8 cellular contexts compared by ENCODE assay signal in the genomic region with DNA sequence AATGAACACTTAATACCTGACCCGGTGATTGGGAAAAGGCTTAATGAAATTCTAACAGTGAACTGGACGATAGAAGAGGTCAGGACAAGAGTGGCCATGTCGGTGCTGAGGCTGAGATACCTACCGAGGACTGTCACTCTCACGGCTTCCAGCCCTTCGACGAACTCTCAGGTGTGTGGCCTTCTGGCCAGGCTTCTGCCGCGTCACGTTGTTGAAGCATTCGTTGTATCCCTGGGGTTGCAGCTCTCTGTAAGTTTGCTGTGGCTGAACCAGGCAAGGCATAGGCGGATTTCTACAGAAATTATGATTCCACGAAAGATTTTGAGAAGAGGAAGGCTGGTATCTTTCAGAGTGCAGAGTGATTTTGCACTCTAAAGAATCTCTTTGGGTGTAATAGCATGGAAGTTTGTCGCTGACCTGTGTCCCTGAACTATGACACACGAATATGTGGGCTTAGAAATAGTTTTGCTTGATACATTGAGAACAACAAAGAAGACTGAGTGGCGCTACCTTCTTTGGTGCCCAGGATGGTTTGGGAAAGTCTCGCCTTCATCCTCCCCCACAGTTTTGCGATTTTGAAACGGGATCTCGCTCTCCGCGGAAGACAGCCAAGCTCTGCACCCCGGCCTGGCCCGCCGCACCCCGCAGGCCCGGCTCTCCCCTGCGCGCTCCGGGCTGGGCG. TPM values are rescaled to one million over a fixed set of nuclear protein-coding genes. Genes with fewer than 3 reads are reported as not detected.
DNase-seq lines count a peak whose midpoint lies in the region; ATAC-seq and TF ChIP-seq lines count a peak whose summit lies in the region.

No MANE protein-coding gene starts in this region.

- H2AK5ac ChIP-seq in H9 (ENCODE audit: insufficient read length, low read length): no peak overlapping the region

- no peak overlapping the region for H2AFZ ChIP-seq in H9 (ENCODE audit: low read length)

- H4K91ac ChIP-seq in H9 (ENCODE audit: insufficient read length, low read depth, low read length): no peak overlapping the region

- no peak overlapping the region for H3T11ph ChIP-seq in H9 (ENCODE audit: low read length)

- TF ChIP-seq CTCF in H9 (conservative IDR thresholded peaks at IDR 0.05) (no peak), esophagus squamous epithelium (IDR thresholded peaks at IDR 0.05) (no peak)

- H3K56ac ChIP-seq in H9 (ENCODE audit: insufficient read length, low read depth, low read length): no peak overlapping the region

- H4K8ac ChIP-seq in H9 (replicated peaks; ENCODE audit: insufficient read length, low read depth, low read length): no peak overlapping the region

- peaks cover 15 to 16% of the 10 kb centered on the region in 2 experiments; a peak in 4 of 5 replicates for H3K9me3 Mint-ChIP-seq in H9

- peaks cover 11 to 18% (median 12%) of the 10 kb centered on the region in 3 experiments; a peak in 6 of 7 replicates for H3K36me3 Mint-ChIP-seq in H9 (ENCODE audit: insufficient read depth in 1 of 3, low read depth in 3 of 3)

- H3K23ac ChIP-seq in H9 (ENCODE audit: insufficient read length, low read depth, low read length): no peak overlapping the region

- H3K79me1 ChIP-seq in H9 (ENCODE audit: insufficient read depth, low read depth, low read length, poor library complexity, severe bottlenecking): no peaks in the 10 kb centered on the region

- H3K4me2 ChIP-seq in H9 (ENCODE audit: insufficient read depth, insufficient read length, low read length): peak overlapping the region; percentile 61

- H3K27me3 ChIP-seq in H9 (ENCODE audit: insufficient read depth, low read length) (no peaks in the 10 kb centered on the region; the same call in 1 of the 2 replicates), SJCRH30 (no peaks in the 10 kb centered on the region), esophagus squamous epithelium (peaks cover 0 to 31% (median 0%) of the 10 kb centered on the region in 4 donors)

- H3K9me3 ChIP-seq in H9 (ENCODE audit: control insufficient read depth, low read depth, low read length) (no peaks in the 10 kb centered on the region), SJCRH30 (replicated peaks) (no peaks in the 10 kb centered on the region), esophagus squamous epithelium (no peaks in the 10 kb centered on the region)

- H3K27me3 Mint-ChIP-seq in H9 (ENCODE audit: low read depth): peaks cover 18% of the 10 kb centered on the region

- WGBS in H9 (ENCODE audit: extremely low coverage, insufficient read length, low lambda C conversion rate): no CpG with 5 or more reads among the region's 31 CpGs
- WGBS in esophagus squamous epithelium, 2 donors: 30 to 78% methylated on average over 8 to 16 of the region's 31 CpGs

- H2BK20ac ChIP-seq in H9 (ENCODE audit: low read depth, low read length, poor library complexity, severe bottlenecking): no peak overlapping the region

- intact Hi-C loops in esophagus squamous epithelium (cut with DNase I): no loop called here

- no peak overlapping the region for H3K4ac ChIP-seq in H9 (ENCODE audit: low read depth, low read length)

- peaks cover 11% of the 10 kb centered on the region for H3K23me2 ChIP-seq in H9 (ENCODE audit: insufficient read length, low read depth, low read length, poor library complexity, severe bottlenecking)

- no peak for ATAC-seq in HG02938 (IDR thresholded peaks at IDR 0.05; ENCODE audit: unreplicated experiment)
- ATAC-seq in HG02973 (IDR thresholded peaks at IDR 0.05; ENCODE audit: unreplicated experiment): no peak

- peaks cover 12 to 14% of the 10 kb centered on the region in 2 experiments for H3K4me1 Mint-ChIP-seq in H9

- no peak overlapping the region for H3K18ac ChIP-seq in H9 (ENCODE audit: insufficient read length, low read depth, low read length)

- H4K5ac ChIP-seq in H9 (ENCODE audit: insufficient read length, low read depth, low read length): no peak overlapping the region

- H2BK120ac ChIP-seq in H9 (ENCODE audit: low read depth, low read length, poor library complexity, severe bottlenecking): no peak overlapping the region

- TF ChIP-seq POLR2A in esophagus squamous epithelium (IDR thresholded peaks at IDR 0.05): no peak

- no peak overlapping the region for H2BK15ac ChIP-seq in H9 (ENCODE audit: low read depth, low read length)

- H3K4me3 Mint-ChIP-seq in H9: peak overlapping the region; percentile 68 to 82

- H4K20me1 ChIP-seq in H9 (ENCODE audit: control insufficient read depth, insufficient read depth, insufficient read length): no peaks in the 10 kb centered on the region

- H3K9ac ChIP-seq in H9 (ENCODE audit: extremely low read depth, insufficient read length, low read length): no peak overlapping the region

- no peak overlapping the region for H3K14ac ChIP-seq in H9 (ENCODE audit: insufficient read depth, low read length)

- H3K36me3 ChIP-seq in SJCRH30 (no peaks in the 10 kb centered on the region), esophagus squamous epithelium (no peaks in the 10 kb centered on the region)

- no peaks in the 10 kb centered on the region for H3K79me2 ChIP-seq in H9 (ENCODE audit: insufficient read depth, low read length)

- H2BK5ac ChIP-seq in H9 (ENCODE audit: insufficient read length, low read length): no peak overlapping the region

- H3K4me1 ChIP-seq in H9 (ENCODE audit: insufficient read depth, low read length) (no peaks in the 10 kb centered on the region; the same call in 1 of the 2 replicates), SJCRH30 (no peaks in the 10 kb centered on the region), esophagus squamous epithelium (peaks cover 0 to 24% (median 7%) of the 10 kb centered on the region in 3 donors)

- no peak overlapping the region for H3K27ac Mint-ChIP-seq in H9

- peak; percentile 40 for DNase-seq in H9
- no peak for DNase-seq in SJCRH30
- no peak for DNase-seq in esophagus squamous epithelium (lab: John Stamatoyannopoulos, UW)
- DNase-seq in retina: peak; percentile 57
- no peak for DNase-seq in NAMALWA (ENCODE audit: low spot score)
- no peak for DNase-seq in AG08396 (ENCODE audit: low spot score)

- no peak overlapping the region for H2BK12ac ChIP-seq in H9 (ENCODE audit: insufficient read length, low read depth, low read length)

- H3K4me3 ChIP-seq in SJCRH30: peak overlapping the region; percentile 54
- H3K4me3 ChIP-seq in esophagus squamous epithelium: peak overlapping the region; percentile 37 to 74 (median 52)

- H3K27ac ChIP-seq in H9 (ENCODE audit: insufficient read length, low read depth, low read length): no peak overlapping the region
- no peak overlapping the region for H3K27ac ChIP-seq in SJCRH30
- H3K27ac ChIP-seq in esophagus squamous epithelium: peak overlapping the region in 2 of 4 donors; percentile 55 to 63

RNA-seq across cellular contexts. Expression of gene EPHX4, which starts 0.4 kb away (rescaled TPM):
- 0.70 and 0.72 TPM in 2 replicates for total RNA-seq in H9 (2021)
- total RNA-seq in SJCRH30 (2014; rRNA removed; shearing (Covaris generic)): 0.10 and 0.33 TPM in 2 replicates
- total RNA-seq in esophagus squamous epithelium: under 1 TPM in 1 of 4 donors, not detected in 3; 0.38 TPM

RNA-seq across cellular contexts. Expression of gene SETSIP, which starts 45.8 kb away (rescaled TPM):
- 0.35 TPM in 2 replicates for total RNA-seq in H9 (2021)
- 0.12 and 0.30 TPM in 2 replicates for total RNA-seq in SJCRH30 (2014; rRNA removed; shearing (Covaris generic))
- total RNA-seq in esophagus squamous epithelium: not detected

RNA-seq across cellular contexts. Expression of gene BTBD8, which starts 50.8 kb away (rescaled TPM):
- 1.4 and 1.7 TPM in 2 replicates for total RNA-seq in H9 (2021)
- 0.46 and 0.73 TPM in 2 replicates for total RNA-seq in SJCRH30 (2014; rRNA removed; shearing (Covaris generic))
- 1 to 10 TPM in 3 of 4 donors, under 1 TPM in 1; 0.83 to 4.0 (median 2.7) TPM for total RNA-seq in esophagus squamous epithelium

Comparison
In these comparisons a context has a peak if more than half of its experiments do, and no peak if none do; other contexts are left out.
1. DNase-seq: peak in H9 (single experiment) and retina (single experiment); none in SJCRH30 (0 of 2), esophagus squamous epithelium (single experiment), NAMALWA (single experiment) and AG08396 (single experiment).